Comparison of ENCODE assay signal across 11 cellular contexts in the genomic region with DNA sequence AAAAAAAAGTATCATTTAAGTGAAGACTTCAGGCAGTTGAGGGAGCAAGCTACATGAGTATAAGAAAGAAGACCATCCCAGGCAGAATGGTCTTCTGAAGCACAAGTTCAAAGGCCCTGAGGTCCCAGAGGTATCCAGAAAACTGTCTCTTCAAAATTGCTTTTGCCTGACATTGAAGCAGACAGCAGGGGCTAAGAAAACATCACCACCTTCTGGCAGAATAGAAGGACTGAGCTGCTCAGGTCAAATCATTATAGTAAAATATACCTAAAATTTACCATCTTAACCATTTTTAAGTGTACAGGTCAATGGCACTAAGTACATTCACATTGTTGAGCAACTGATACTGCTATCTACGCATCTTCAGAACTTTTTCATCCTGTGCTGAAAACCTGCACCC. TPM values are rescaled to one million over a fixed set of nuclear protein-coding genes. Genes with fewer than 3 reads are reported as not detected.
DNase-seq lines count a peak whose midpoint lies in the region; FAIRE-seq and TF ChIP-seq lines count a peak whose summit lies in the region.
"Had no signal": no experiment of that assay in that cellular context is flagged by ENCODE, and none has a peak within 500 bp of the region (broad histone marks: within the 10 kb centered on the region; RNA-seq: fewer than 3 reads in every experiment).

No MANE protein-coding gene starts in this region.

- no peak overlapping the region for H3K27ac ChIP-seq in C4-2B
- H3K27ac ChIP-seq: neutrophil had no signal

- peak; percentile 39 for TF ChIP-seq CTCF in C4-2B (conservative IDR thresholded peaks at IDR 0.05)

- in situ Hi-C loops in SK-MEL-5 (cut with HindIII; ENCODE audit: low pct_unique_long_range_greater_than_20kb, low sequenced_read_pairs): no loop called here

- DNase-seq in GM19239 (ENCODE audit: insufficient read length, low spot score) (peak; percentile 18), SK-MEL-5 (ENCODE audit: low read depth, low spot score) (peak; percentile 48), left kidney (ENCODE audit: low read depth, low spot score) (peak; percentile 26), ecto neural progenitor cell (ENCODE audit: low spot score) (no peak), NCI-H146 (lab: John Stamatoyannopoulos, UW) (no peak), H54 (ENCODE audit: insufficient read length, low spot score) (no peak), T1000 (lab: John Stamatoyannopoulos, UW) (no peak)
- DNase-seq: NCI-H524; stimulated activated CD8-positive, alpha-beta memory T cell treated with anti-CD3 and anti-CD28 coated beads, Interleukin-4, amount 100 ng/mL, for 48 hours had no signal

- no peak for TF ChIP-seq POLR2A in H54 (IDR thresholded peaks at IDR 0.05; ENCODE audit: low read depth, low read length)

- peak; percentile 53 for FAIRE-seq in GM19239 (lab: Jason Lieb, UNC)
- FAIRE-seq in H54 (lab: Jason Lieb, UNC): no peak

RNA-seq across cellular contexts. Expression of a gene that starts 16.4 kb away (rescaled TPM):
- total RNA-seq in SK-MEL-5 (2014; rRNA removed; shearing (Covaris generic)): 3.2 and 3.7 TPM in 2 replicates
- polyA plus RNA-seq in SK-MEL-5 (2015; cell fraction: cytosol; rRNA removed): 1.7 and 4.6 TPM in 2 replicates
- 1.9 TPM in 1 of 2 replicates, not detected in the other for polyA plus RNA-seq in SK-MEL-5 (2015; cell fraction: nucleus; rRNA removed)

Comparison
In these comparisons a context has a peak if more than half of its experiments do, and no peak if none do; other contexts are left out.
1. DNase-seq: peak in GM19239 (single experiment), SK-MEL-5 (single experiment) and left kidney (single experiment); none in ecto neural progenitor cell (single experiment), NCI-H146 (single experiment), H54 (single experiment) and T1000 (single experiment).